ENCODE assay signal across 8 cellular contexts in genomic region chr5:42908509-42909488, GRCh38.
A peak's percentile ranks its signal among the peaks of the same experiment; 100 is the strongest.
DNase-seq lines count a peak whose midpoint lies in the region; ATAC-seq, FAIRE-seq and TF ChIP-seq lines count a peak whose summit lies in the region.

No MANE protein-coding gene starts in this region.

- peak; percentile 88 for TF ChIP-seq CTCF in AG10803 (conservative IDR thresholded peaks at IDR 0.05; ENCODE audit: low read length)
- TF ChIP-seq CTCF in kidney (IDR thresholded peaks at IDR 0.05; ENCODE audit: borderline replicate concordance, extremely low read depth, insufficient read depth), result peak; percentile 74

- DNase-seq in AG10803 (ENCODE audit: low read depth) (peak; percentile 80), NCI-H345 (lab: John Stamatoyannopoulos, UW) (peak; percentile 94), cerebellum (ENCODE audit: low spot score) (peak; percentile 67), kidney (peak; percentile 95)
- peak; percentile 72 to 80 for DNase-seq in stimulated activated CD4-positive, alpha-beta T cell treated with anti-CD3 and anti-CD28 coated beads, Interleukin-15, amount 100 ng/mL, for 1 hour (ENCODE audit: low read depth in 1 of 2, low spot score in 1 of 2)

- H3K9ac ChIP-seq in kidney (ENCODE audit: low read length in 2 of 2), result peak overlapping the region in 1 of 2 donors; percentile 24

- intact Hi-C loops in kidney (cut with DNase I), result no loop called here

- H3K4me3 ChIP-seq in AG10803 (ENCODE audit: low read length) (peak overlapping the region; percentile 67), kidney (ENCODE audit: low read length in 2 of 2) (peak overlapping the region; percentile 65 to 68)

- no peaks in the 10 kb centered on the region for H3K9me3 ChIP-seq in kidney (ENCODE audit: control insufficient read depth in 1 of 2, low read length in 2 of 2)

- H3K4me1 ChIP-seq in kidney (ENCODE audit: control insufficient read depth in 1 of 2, insufficient read depth in 1 of 2, low read depth in 1 of 2, low read length in 2 of 2), result peaks cover 0 to 4% of the 10 kb centered on the region in 2 donors

- H3K27ac ChIP-seq in kidney (ENCODE audit: low read depth in 2 of 2, low read length in 2 of 2), result no peak overlapping the region

- ATAC-seq in GM19025 (IDR thresholded peaks at IDR 0.05; ENCODE audit: low read depth, unreplicated experiment) (peak; percentile 86), HG03342 (IDR thresholded peaks at IDR 0.05; ENCODE audit: unreplicated experiment) (peak; percentile 91)
- ATAC-seq in activated CD4-positive, CD25-positive, alpha-beta regulatory T cell treated with anti-CD3 and anti-CD28 coated beads, Interleukin-2, amount 50 U/mL, for 24 hours, result peak; percentile 86 to 91

- no peak for FAIRE-seq in kidney (lab: Jason Lieb, UNC)

- no peaks in the 10 kb centered on the region for H3K36me3 ChIP-seq in kidney (ENCODE audit: control insufficient read depth in 1 of 2, insufficient read depth in 2 of 2, low read length in 2 of 2)
